8 cellular contexts compared by ENCODE assay signal in genomic region chr1:196723325-196724185, GRCh38. TPM values are rescaled to one million over a fixed set of nuclear protein-coding genes. Genes with fewer than 3 reads are reported as not detected.
DNase-seq lines count a peak whose midpoint lies in the region; ATAC-seq, FAIRE-seq and TF ChIP-seq lines count a peak whose summit lies in the region.

No MANE protein-coding gene starts in this region.

- TF ChIP-seq POLR2A in breast epithelium (IDR thresholded peaks at IDR 0.05) = no peak

- H3K27ac Mint-ChIP-seq in MCF 10A (ENCODE audit: low read depth, unreplicated experiment) = no peak overlapping the region

- TF ChIP-seq CTCF in MCF 10A (IDR thresholded peaks at IDR 0.05; ENCODE audit: unreplicated experiment) = peak; percentile 88
- TF ChIP-seq CTCF in breast epithelium (IDR thresholded peaks at IDR 0.05) = peak in 1 of 3 donors; percentile 36
- peak; percentile 56 for TF ChIP-seq CTCF in kidney (IDR thresholded peaks at IDR 0.05; ENCODE audit: borderline replicate concordance, extremely low read depth, insufficient read depth)

- no peaks in the 10 kb centered on the region for H3K27me3 Mint-ChIP-seq in MCF 10A (ENCODE audit: insufficient read depth, unreplicated experiment)

- no TSS peak for BruUV-seq in MCF 10A (replicated peaks; lab: Mats Ljungman, UMichigan)

- H3K4me1 Mint-ChIP-seq in MCF 10A (ENCODE audit: insufficient read depth, unreplicated experiment) = no peaks in the 10 kb centered on the region

- intact Hi-C loops in MCF 10A (cut with micrococcal nuclease) = no loop called here
- intact Hi-C loops in breast epithelium (cut with DNase I; ENCODE audit: low total_unique reads) = no loop called here
- intact Hi-C loops in kidney (cut with DNase I) = no loop called here
- intact Hi-C loops in posterior vena cava (cut with DNase I) = no loop called here

- no peaks in the 10 kb centered on the region for H3K4me1 ChIP-seq in breast epithelium
- no peaks in the 10 kb centered on the region for H3K4me1 ChIP-seq in kidney (ENCODE audit: control insufficient read depth in 1 of 2, insufficient read depth in 1 of 2, low read depth in 1 of 2, low read length in 2 of 2)

- DNase-seq in MCF 10A (ENCODE audit: unreplicated experiment) (peak; percentile 77), breast epithelium (ENCODE audit: low spot score in 2 of 2) (no peak), NOMO-1 treated with DMSO at 0.1 percent for 48 hours (lab: John Stamatoyannopoulos, UW; ENCODE audit: unreplicated experiment) (peak; percentile 7), kidney (peak; percentile 58), posterior vena cava (ENCODE audit: low spot score) (no peak)
- DNase-seq in activated gamma-delta T cell treated with anti-CD3 and anti-CD28 coated beads, Interleukin-2, amount 50 U/mL, for 16 hours (ENCODE audit: low read depth) = peak; percentile 1

- H3K9ac ChIP-seq in kidney (ENCODE audit: low read length in 2 of 2) = no peak overlapping the region

- CTCF ChIA-PET in MCF 10A (lab: Yijun Ruan, JAX) = interaction anchor here (0.6 to 3.2 kb wide), 18 partner anchors 9 to 1977 kb away, joined by 3 to 26 read pairs (median 3); no protein-coding TSS in a partner anchor

- POLR2A ChIA-PET in MCF 10A (lab: Yijun Ruan, JAX) = no interaction called here

- H3K27ac ChIP-seq in breast epithelium (no peak overlapping the region), kidney (ENCODE audit: low read depth in 2 of 2, low read length in 2 of 2) (no peak overlapping the region)

- H3K36me3 ChIP-seq in breast epithelium = no peaks in the 10 kb centered on the region
- no peaks in the 10 kb centered on the region for H3K36me3 ChIP-seq in kidney (ENCODE audit: control insufficient read depth in 1 of 2, insufficient read depth in 2 of 2, low read length in 2 of 2)

- no peaks in the 10 kb centered on the region for H3K27me3 ChIP-seq in breast epithelium

- no peak for FAIRE-seq in kidney (lab: Jason Lieb, UNC)

- ATAC-seq in GM21447 (IDR thresholded peaks at IDR 0.05; ENCODE audit: unreplicated experiment) = peak; percentile 68
- peak; percentile 95 for ATAC-seq in HG03565 (IDR thresholded peaks at IDR 0.05; ENCODE audit: unreplicated experiment)

- H3K9me3 ChIP-seq in breast epithelium = no peaks in the 10 kb centered on the region
- no peaks in the 10 kb centered on the region for H3K9me3 ChIP-seq in kidney (ENCODE audit: control insufficient read depth in 1 of 2, low read length in 2 of 2)

- H3K9me3 Mint-ChIP-seq in MCF 10A (ENCODE audit: unreplicated experiment) = no peaks in the 10 kb centered on the region

- H3K4me3 ChIP-seq in breast epithelium (no peak overlapping the region), kidney (ENCODE audit: low read length in 2 of 2) (no peak overlapping the region)

- no peak overlapping the region for H3K4me3 Mint-ChIP-seq in MCF 10A (ENCODE audit: unreplicated experiment)

- H3K36me3 Mint-ChIP-seq in MCF 10A (ENCODE audit: insufficient read depth, unreplicated experiment) = no peaks in the 10 kb centered on the region

RNA-seq across cellular contexts. Expression of gene CFHR3, which starts 51.1 kb away (rescaled TPM):
- total RNA-seq in MCF 10A (2022) = not detected in 2 replicates
- not detected for total RNA-seq in breast epithelium
- 2.1 TPM for total RNA-seq in kidney
- polyA plus RNA-seq in kidney (ENCODE audit: insufficient read depth, low read depth, low replicate concordance) = not detected
- total RNA-seq in posterior vena cava = under 1 TPM; 0.38 to 0.79 TPM

Comparison
In these comparisons a context has a peak if more than half of its experiments do, and no peak if none do; other contexts are left out.
1. DNase-seq: peak in MCF 10A (single experiment), NOMO-1 treated with DMSO at 0.1 percent for 48 hours (single experiment), activated gamma-delta T cell treated with anti-CD3 and anti-CD28 coated beads, Interleukin-2, amount 50 U/mL, for 16 hours (single experiment) and kidney (single experiment); none in breast epithelium (0 of 2) and posterior vena cava (single experiment).